ENCODE assay signal across 25 cellular contexts in genomic region chr11:20608938-20609337, GRCh38. TPM values are rescaled to one million over a fixed set of nuclear protein-coding genes. Genes with fewer than 3 reads are reported as not detected.
"Had no signal": no experiment of that assay in that cellular context is flagged by ENCODE, and none has a peak within 500 bp of the region (broad histone marks: within the 10 kb centered on the region; RNA-seq: fewer than 3 reads in every experiment).

No MANE protein-coding gene starts in this region.

- H3K9me3 Mint-ChIP-seq: activated B cell treated with CpG ODN at 0.5 μM for 24 hours; activated CD4-positive, alpha-beta T cell treated with anti-CD3 and anti-CD28 coated beads, Interleukin-2, amount 10 ng/mL, durations not matched to agents 24 days and 14 days; activated naive CD4-positive, alpha-beta T cell treated with anti-CD3 and anti-CD28 coated beads for 36 hours; activated T-cell treated with anti-CD3 and anti-CD28 coated beads, Interleukin-2, amount 50 U/mL, for 24 hours; activated T-helper 17 cell treated with anti-CD3 and anti-CD28 coated beads, Interleukin-2, amount 50 U/mL, for 72 hours; T-helper 1 cell treated with Interleukin-12 subunit alpha and Interleukin-12 subunit beta and Interleukin-4 antibody, amounts not matched to agents 30 μg/mL and 1 μg/mL, for 36 hours had no signal

- H3K27ac Mint-ChIP-seq: activated B cell treated with CpG ODN at 0.5 μM for 24 hours; activated CD4-positive, alpha-beta T cell treated with anti-CD3 and anti-CD28 coated beads, Interleukin-2, amount 10 ng/mL, durations not matched to agents 24 days and 14 days; activated CD8-positive, alpha-beta memory T cell treated with anti-CD3 and anti-CD28 coated beads, Interleukin-2, amount 10 ng/mL, durations not matched to agents 7 days and 5 days; activated naive CD4-positive, alpha-beta T cell treated with anti-CD3 and anti-CD28 coated beads for 36 hours; activated naive CD8-positive, alpha-beta T cell; activated T-cell treated with anti-CD3 and anti-CD28 coated beads, Interleukin-2, amount 50 U/mL, for 24 hours; activated T-helper 17 cell treated with anti-CD3 and anti-CD28 coated beads, Interleukin-2, amount 50 U/mL, for 72 hours; T-helper 1 cell treated with Interleukin-12 subunit alpha and Interleukin-12 subunit beta and Interleukin-4 antibody, amounts not matched to agents 30 μg/mL and 1 μg/mL, for 36 hours had no signal

- H3K4me3 Mint-ChIP-seq: activated B cell treated with CpG ODN at 0.5 μM for 24 hours; activated CD4-positive, alpha-beta T cell treated with anti-CD3 and anti-CD28 coated beads, Interleukin-2, amount 10 ng/mL, durations not matched to agents 24 days and 14 days; activated CD8-positive, alpha-beta memory T cell treated with anti-CD3 and anti-CD28 coated beads, Interleukin-2, amount 10 ng/mL, durations not matched to agents 7 days and 5 days; activated naive CD4-positive, alpha-beta T cell treated with anti-CD3 and anti-CD28 coated beads for 36 hours; activated naive CD8-positive, alpha-beta T cell; activated T-cell treated with anti-CD3 and anti-CD28 coated beads, Interleukin-2, amount 50 U/mL, for 24 hours; activated T-helper 17 cell treated with anti-CD3 and anti-CD28 coated beads, Interleukin-2, amount 50 U/mL, for 72 hours; T-helper 1 cell treated with Interleukin-12 subunit alpha and Interleukin-12 subunit beta and Interleukin-4 antibody, amounts not matched to agents 30 μg/mL and 1 μg/mL, for 36 hours had no signal

- DNase-seq: activated B cell treated with CpG ODN at 0.5 μM for 24 hours; activated CD4-positive, alpha-beta T cell treated with anti-CD3 and anti-CD28 coated beads for 1 hour; activated CD4-positive, alpha-beta T cell treated with anti-CD3 and anti-CD28 coated beads, Interleukin-2, amount 10 ng/mL, durations not matched to agents 24 days and 14 days; activated CD4-positive, alpha-beta T cell treated with anti-CD3 and anti-CD28 coated beads, Interleukin-2, amount 50 U/mL, for 48 hours; activated CD8-positive, alpha-beta memory T cell treated with anti-CD3 and anti-CD28 coated beads, Interleukin-2, amount 10 ng/mL, durations not matched to agents 7 days and 5 days; activated gamma-delta T cell; activated naive CD4-positive, alpha-beta T cell treated with anti-CD3 and anti-CD28 coated beads for 36 hours; activated T-cell treated with anti-CD3 and anti-CD28 coated beads, Interleukin-2, amount 50 U/mL, for 24 hours; brain microvascular endothelial cell; cerebellar nuclear complex; MG63; NCI-H1105; NCI-H1436; NCI-H1694 treated with DMSO at 0.1 percent for 48 hours; NCI-H2029 treated with DMSO at 0.1 percent for 48 hours; NCI-H510A treated with DMSO at 0.1 percent for 48 hours; NK-92 treated with Interleukin-12 subunit alpha and Interleukin-12 subunit beta, amount 100 ng/mL, for 24 hours; OCI-M1; SHP77 had no signal

- ATAC-seq: activated CD8-positive, alpha-beta memory T cell treated with anti-CD3 and anti-CD28 coated beads, Interleukin-2, amount 10 ng/mL, durations not matched to agents 7 days and 5 days had no signal

- H3K4me3 ChIP-seq: MG63, SJSA1 had no signal

- H3K36me3 Mint-ChIP-seq: activated CD8-positive, alpha-beta memory T cell treated with anti-CD3 and anti-CD28 coated beads, Interleukin-2, amount 10 ng/mL, durations not matched to agents 7 days and 5 days; activated naive CD8-positive, alpha-beta T cell had no signal

RNA-seq across cellular contexts. Expression of gene SLC6A5, which starts 9.5 kb away (rescaled TPM):
- total RNA-seq: activated B cell treated with CpG ODN at 0.5 μM for 24 hours; activated CD4-positive, alpha-beta T cell treated with anti-CD3 and anti-CD28 coated beads, Interleukin-2, amount 10 ng/mL, durations not matched to agents 24 days and 14 days; activated CD8-positive, alpha-beta memory T cell treated with anti-CD3 and anti-CD28 coated beads, Interleukin-2, amount 10 ng/mL, durations not matched to agents 7 days and 5 days; activated naive CD4-positive, alpha-beta T cell treated with anti-CD3 and anti-CD28 coated beads for 36 hours; activated T-helper 17 cell treated with anti-CD3 and anti-CD28 coated beads, Interleukin-2, amount 50 U/mL, for 72 hours; cardiac septum; SJSA1 had no signal
- polyA plus RNA-seq: adipose tissue had no signal
